Comparison of ENCODE assay signal across 19 cellular contexts in genomic region chr9:16535555-16535954, GRCh38.
A peak's percentile ranks its signal among the peaks of the same experiment; 100 is the strongest.
DNase-seq lines count a peak whose midpoint lies in the region; ATAC-seq, FAIRE-seq and TF ChIP-seq lines count a peak whose summit lies in the region.
"Had no signal": no experiment of that assay in that cellular context is flagged by ENCODE, and none has a peak within 500 bp of the region (broad histone marks: within the 10 kb centered on the region; RNA-seq: fewer than 3 reads in every experiment).

No MANE protein-coding gene starts in this region.

- no peak overlapping the region for H3K9ac ChIP-seq in mammary epithelial cell (ENCODE audit: insufficient read depth, low read length)

- H3K9me3 ChIP-seq in mammary epithelial cell (replicated peaks; ENCODE audit: insufficient read depth, low read length) (no peaks in the 10 kb centered on the region), pancreas (no peaks in the 10 kb centered on the region)

- intact Hi-C loops in mammary epithelial cell (cut with micrococcal nuclease) (no loop called here), MCF 10A (cut with micrococcal nuclease) (no loop called here), pancreas (cut with DNase I) (no loop called here)

- dilution Hi-C loops in mammary epithelial cell (cut with HindIII; ENCODE audit: low sequenced_read_pairs), result no loop called here

- POLR2A ChIA-PET in MCF 10A (lab: Yijun Ruan, JAX), result no interaction called here

- BruUV-seq in mammary epithelial cell (replicated peaks; lab: Mats Ljungman, UMichigan) (no TSS peak), MCF 10A (replicated peaks; lab: Mats Ljungman, UMichigan) (no TSS peak)

- CTCF ChIA-PET in mammary epithelial cell (lab: Charles Lee; ENCODE audit: low non-redundant PET) (no interaction called here), MCF 10A (lab: Yijun Ruan, JAX) (no interaction called here)

- H3K4me1 Mint-ChIP-seq in MCF 10A (ENCODE audit: insufficient read depth, unreplicated experiment), result peaks cover 9% of the 10 kb centered on the region

- no peak overlapping the region for H3K27ac ChIP-seq in mammary epithelial cell (ENCODE audit: insufficient read depth, low read depth, low read length)
- H3K27ac ChIP-seq in pancreas, result no peak overlapping the region

- TF ChIP-seq CTCF in mammary epithelial cell (conservative IDR thresholded peaks at IDR 0.05 in 1 of 2, IDR thresholded peaks at IDR 0.05 in 1 of 2; ENCODE audit: extremely low read depth in 1 of 2, insufficient read depth in 1 of 2, low read depth in 1 of 2, low read length in 2 of 2) (no peak), MCF 10A (IDR thresholded peaks at IDR 0.05; ENCODE audit: unreplicated experiment) (no peak), pancreas (IDR thresholded peaks at IDR 0.05) (no peak)

- no peak for DNase-seq in mammary epithelial cell
- DNase-seq in MCF 10A (ENCODE audit: unreplicated experiment), result no peak
- DNase-seq in kidney tubule cell (ENCODE audit: low spot score), result peak; percentile 76
- no peak for DNase-seq in NCI-H2107 (lab: John Stamatoyannopoulos, UW)
- DNase-seq in NCI-H1105 (lab: John Stamatoyannopoulos, UW), result no peak
- no peak for DNase-seq in pancreas
- DNase-seq: 8988T; CD8-positive, alpha-beta T cell; DND-41; GOT3; Karpas-422; NCI-H187 treated with DMSO at 0.1 percent for 48 hours; NCI-H2171; NCI-H748 treated with DMSO at 0.1 percent for 48 hours; OCI-M1; T-helper 1 cell had no signal

- no peaks in the 10 kb centered on the region for H4K20me1 ChIP-seq in mammary epithelial cell (ENCODE audit: insufficient read depth, low read length)

- no peaks in the 10 kb centered on the region for H3K9me3 Mint-ChIP-seq in MCF 10A (ENCODE audit: unreplicated experiment)
- H3K9me3 Mint-ChIP-seq: CD8-positive, alpha-beta T cell had no signal

- H3K4me2 ChIP-seq in mammary epithelial cell (ENCODE audit: insufficient read depth, low read depth, low read length), result no peak overlapping the region

- no peaks in the 10 kb centered on the region for H3K27me3 Mint-ChIP-seq in MCF 10A (ENCODE audit: insufficient read depth, unreplicated experiment)

- no peaks in the 10 kb centered on the region for H3K36me3 Mint-ChIP-seq in MCF 10A (ENCODE audit: insufficient read depth, unreplicated experiment)
- H3K36me3 Mint-ChIP-seq: CD8-positive, alpha-beta T cell had no signal

- WGBS in mammary epithelial cell (ENCODE audit: low coverage, missing lambda C conversion rate), result 100% methylated on average over 1 of the region's 1 CpG
- 39 to 58% methylated on average over 1 of the region's 1 CpG for WGBS in pancreas, 2 donors

- no peaks in the 10 kb centered on the region for H3K79me2 ChIP-seq in mammary epithelial cell (ENCODE audit: insufficient read depth, low read length)

- in situ Hi-C loops in mammary epithelial cell (cut with MboI; ENCODE audit: low sequenced_read_pairs in 2 of 2), result no loop called here

- no peak overlapping the region for H3K27ac Mint-ChIP-seq in MCF 10A (ENCODE audit: low read depth, unreplicated experiment)
- H3K27ac Mint-ChIP-seq: CD8-positive, alpha-beta T cell had no signal

- H3K4me3 ChIP-seq in mammary epithelial cell (replicated peaks in 1 of 3; ENCODE audit: insufficient read depth in 1 of 3, low read depth in 2 of 3, low read length in 3 of 3) (no peak overlapping the region), pancreas (no peak overlapping the region)

- H3K4me3 Mint-ChIP-seq in MCF 10A (ENCODE audit: unreplicated experiment), result no peak overlapping the region
- H3K4me3 Mint-ChIP-seq: CD8-positive, alpha-beta T cell had no signal

- peak overlapping the region; percentile 67 for H2AFZ ChIP-seq in mammary epithelial cell (ENCODE audit: low read depth, low read length)

- FAIRE-seq in pancreas (lab: Jason Lieb, UNC), result no peak
- FAIRE-seq: D721Med had no signal

- ATAC-seq in SK-N-SH treated with all-trans-retinoic acid at 6 μM for 48 hours (peak; percentile 64), HG03571 (IDR thresholded peaks at IDR 0.05; ENCODE audit: unreplicated experiment) (no peak), pancreas (no peak)
- ATAC-seq: CD8-positive, alpha-beta T cell had no signal

- peaks cover 15% of the 10 kb centered on the region for H3K4me1 ChIP-seq in mammary epithelial cell (ENCODE audit: insufficient read depth, low read length)
- no peaks in the 10 kb centered on the region for H3K4me1 ChIP-seq in pancreas

- no peaks in the 10 kb centered on the region for H3K27me3 ChIP-seq in mammary epithelial cell (ENCODE audit: insufficient read depth, low read length)
- no peaks in the 10 kb centered on the region for H3K27me3 ChIP-seq in pancreas

- H3K36me3 ChIP-seq in mammary epithelial cell (ENCODE audit: insufficient read depth, low read length), result no peaks in the 10 kb centered on the region
- H3K36me3 ChIP-seq in pancreas, result no peaks in the 10 kb centered on the region

TF ChIP-seq in SK-N-SH treated with all-trans-retinoic acid at 6 μM for 48 hours, 23 proteins besides CTCF, POLR2A, EP300 and RAD21:
- TF ChIP-seq, protein P1, sequence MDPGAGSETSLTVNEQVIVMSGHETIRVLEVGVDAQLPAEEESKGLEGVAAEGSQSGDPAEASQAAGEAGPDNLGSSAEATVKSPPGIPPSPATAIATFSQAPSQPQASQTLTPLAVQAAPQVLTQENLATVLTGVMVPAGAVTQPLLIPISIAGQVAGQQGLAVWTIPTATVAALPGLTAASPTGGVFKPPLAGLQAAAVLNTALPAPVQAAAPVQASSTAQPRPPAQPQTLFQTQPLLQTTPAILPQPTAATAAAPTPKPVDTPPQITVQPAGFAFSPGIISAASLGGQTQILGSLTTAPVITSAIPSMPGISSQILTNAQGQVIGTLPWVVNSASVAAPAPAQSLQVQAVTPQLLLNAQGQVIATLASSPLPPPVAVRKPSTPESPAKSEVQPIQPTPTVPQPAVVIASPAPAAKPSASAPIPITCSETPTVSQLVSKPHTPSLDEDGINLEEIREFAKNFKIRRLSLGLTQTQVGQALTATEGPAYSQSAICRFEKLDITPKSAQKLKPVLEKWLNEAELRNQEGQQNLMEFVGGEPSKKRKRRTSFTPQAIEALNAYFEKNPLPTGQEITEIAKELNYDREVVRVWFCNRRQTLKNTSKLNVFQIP (CRISPR knock-in tag; IDR thresholded peaks at IDR 0.05; ENCODE audit: borderline replicate concordance, low read depth), result no peak
- TF ChIP-seq ESRRG (CRISPR knock-in tag; IDR thresholded peaks at IDR 0.05), result no peak
- TF ChIP-seq TOX (CRISPR knock-in tag; IDR thresholded peaks at IDR 0.05; ENCODE audit: borderline replicate concordance), result no peak
- TF ChIP-seq GLIS3 (CRISPR knock-in tag; IDR thresholded peaks at IDR 0.05), result no peak
- TF ChIP-seq, protein P2, sequence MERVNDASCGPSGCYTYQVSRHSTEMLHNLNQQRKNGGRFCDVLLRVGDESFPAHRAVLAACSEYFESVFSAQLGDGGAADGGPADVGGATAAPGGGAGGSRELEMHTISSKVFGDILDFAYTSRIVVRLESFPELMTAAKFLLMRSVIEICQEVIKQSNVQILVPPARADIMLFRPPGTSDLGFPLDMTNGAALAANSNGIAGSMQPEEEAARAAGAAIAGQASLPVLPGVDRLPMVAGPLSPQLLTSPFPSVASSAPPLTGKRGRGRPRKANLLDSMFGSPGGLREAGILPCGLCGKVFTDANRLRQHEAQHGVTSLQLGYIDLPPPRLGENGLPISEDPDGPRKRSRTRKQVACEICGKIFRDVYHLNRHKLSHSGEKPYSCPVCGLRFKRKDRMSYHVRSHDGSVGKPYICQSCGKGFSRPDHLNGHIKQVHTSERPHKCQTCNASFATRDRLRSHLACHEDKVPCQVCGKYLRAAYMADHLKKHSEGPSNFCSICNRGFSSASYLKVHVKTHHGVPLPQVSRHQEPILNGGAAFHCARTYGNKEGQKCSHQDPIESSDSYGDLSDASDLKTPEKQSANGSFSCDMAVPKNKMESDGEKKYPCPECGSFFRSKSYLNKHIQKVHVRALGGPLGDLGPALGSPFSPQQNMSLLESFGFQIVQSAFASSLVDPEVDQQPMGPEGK (CRISPR knock-in tag; IDR thresholded peaks at IDR 0.05; ENCODE audit: borderline replicate concordance), result no peak
- TF ChIP-seq ZNF565 (CRISPR knock-in tag; conservative IDR thresholded peaks at IDR 0.05; ENCODE audit: low read depth), result no peak
- no peak for TF ChIP-seq TSHZ2 (CRISPR knock-in tag; IDR thresholded peaks at IDR 0.05)
- no peak for TF ChIP-seq ZFP30 (CRISPR knock-in tag; IDR thresholded peaks at IDR 0.05)
- no peak for TF ChIP-seq PPARA (CRISPR knock-in tag; IDR thresholded peaks at IDR 0.05; ENCODE audit: borderline replicate concordance)
- no peak for TF ChIP-seq CSDC2 (CRISPR knock-in tag; IDR thresholded peaks at IDR 0.05)
